Comparison of ENCODE assay signal across 8 cellular contexts in genomic region chr6:99514089-99514488, GRCh38. TPM values are rescaled to one million over a fixed set of nuclear protein-coding genes. Genes with fewer than 3 reads are reported as not detected.
DNase-seq lines count a peak whose midpoint lies in the region; FAIRE-seq and TF ChIP-seq lines count a peak whose summit lies in the region.

No MANE protein-coding gene starts in this region.

- no peaks in the 10 kb centered on the region for H3K9me3 ChIP-seq in SJSA1 (replicated peaks)

- H3K4me1 ChIP-seq in SJSA1 (replicated peaks), result peaks cover 12% of the 10 kb centered on the region

- peaks cover 7% of the 10 kb centered on the region; the same call in 1 of the 2 replicates for H3K36me3 ChIP-seq in SJSA1

- H3K4me3 ChIP-seq in SJSA1, result peak overlapping the region; percentile 80
- peak overlapping the region in 6 of 7 experiments; percentile 66 to 97 (median 85) for H3K4me3 ChIP-seq in skin epidermis

- H3K27ac ChIP-seq in SJSA1 (no peak overlapping the region), skin epidermis (peak overlapping the region in 1 of 21 experiments; percentile 95)

- H3K27me3 ChIP-seq in SJSA1 (replicated peaks), result no peaks in the 10 kb centered on the region

- no peak for TF ChIP-seq CTCF in D721Med (IDR thresholded peaks at IDR 0.05; ENCODE audit: insufficient read depth, missing control alignments)

- no peak for FAIRE-seq in D721Med (lab: Jason Lieb, UNC)

- DNase-seq in NCI-H526 treated with DMSO at 0.1 percent for 48 hours (lab: John Stamatoyannopoulos, UW) (peak; percentile 5), NCI-H526 (lab: John Stamatoyannopoulos, UW) (no peak), SJSA1 (ENCODE audit: low read depth in 1 of 2, low spot score in 2 of 2) (no peak), fibroblast of peridontal ligament (ENCODE audit: extremely low read depth) (peak; percentile 37), MV-4-11 (lab: John Stamatoyannopoulos, UW) (no peak), islet precursor cell (no peak), D721Med (ENCODE audit: insufficient read length, low spot score) (no peak)

RNA-seq across cellular contexts. Expression of gene USP45, which starts 1.1 kb away (rescaled TPM):
- total RNA-seq in SJSA1 (2014; rRNA removed; shearing (Covaris generic)), result 12.0 and 14.8 TPM in 2 replicates

RNA-seq across cellular contexts. Expression of gene CCNC, which starts 54.4 kb away (rescaled TPM):
- total RNA-seq in SJSA1 (2014; rRNA removed; shearing (Covaris generic)), result 114 and 120 TPM in 2 replicates

Comparison
In these comparisons a context has a peak if more than half of its experiments do, and no peak if none do; other contexts are left out.
1. DNase-seq: peak in NCI-H526 treated with DMSO at 0.1 percent for 48 hours (single experiment) and fibroblast of peridontal ligament (single experiment); none in NCI-H526 (0 of 2), SJSA1 (0 of 2), MV-4-11 (single experiment), islet precursor cell (single experiment) and D721Med (single experiment).